In genomic region chr10:96700477-96701099, GRCh38 we compare ENCODE assay signal across 8 cellular contexts. TPM values are rescaled to one million over a fixed set of nuclear protein-coding genes. Genes with fewer than 3 reads are reported as not detected.
DNase-seq lines count a peak whose midpoint lies in the region; ATAC-seq, FAIRE-seq and TF ChIP-seq lines count a peak whose summit lies in the region.

No MANE protein-coding gene starts in this region.

- TF ChIP-seq CTCF in GM12864 (IDR thresholded peaks at IDR 0.05; ENCODE audit: low read depth, low read length, missing control alignments) (no peak), GM20000 (IDR thresholded peaks at IDR 0.05; ENCODE audit: extremely low read depth, missing control alignments) (no peak)

- POLR2A ChIA-PET in activated CD4-positive, alpha-beta memory T cell treated with anti-CD3 and anti-CD28 coated beads, Interleukin-2, amount 10 ng/mL, durations not matched to agents 7 days and 5 days (lab: Charles Lee) = no interaction called here

- no peaks in the 10 kb centered on the region for H3K27me3 Mint-ChIP-seq in dendritic cell treated with granulocyte-macrophage colony-stimulating factor and Interleukin-4, amounts not matched to agents 40 ng/mL and 50 ng/mL, for 4 days
- H3K27me3 Mint-ChIP-seq in activated CD4-positive, alpha-beta memory T cell treated with anti-CD3 and anti-CD28 coated beads, Interleukin-2, amount 10 ng/mL, durations not matched to agents 7 days and 5 days = no peaks in the 10 kb centered on the region

- ATAC-seq in HG03342 (IDR thresholded peaks at IDR 0.05; ENCODE audit: unreplicated experiment) = peak; percentile 83

- H3K4me3 ChIP-seq in GM12864 (ENCODE audit: low read depth, low read length) (peak overlapping the region; percentile 69), small intestine (ENCODE audit: low read depth in 1 of 2, low read length in 2 of 2) (no peak overlapping the region)

- H3K27me3 ChIP-seq in small intestine (ENCODE audit: control insufficient read depth in 2 of 2, insufficient read depth in 2 of 2, low read length in 2 of 2) = no peaks in the 10 kb centered on the region

- intact Hi-C loops in dendritic cell treated with granulocyte-macrophage colony-stimulating factor and Interleukin-4, amounts not matched to agents 40 ng/mL and 50 ng/mL, for 4 days (cut with micrococcal nuclease) = loop anchor here (10.0 kb wide), 1 partner anchor 134 kb away; the partner anchor contains the start of gene LCOR

- H3K27ac ChIP-seq in small intestine (ENCODE audit: low read depth in 1 of 2, low read length in 1 of 2) = peak overlapping the region in 1 of 2 donors; percentile 43

- DNase-seq in GM12864 (ENCODE audit: low read depth) (peak; percentile 68), GM20000 (ENCODE audit: low spot score) (peak; percentile 70), small intestine (no peak)
- DNase-seq in activated CD4-positive, alpha-beta memory T cell treated with anti-CD3 and anti-CD28 coated beads, Interleukin-2, amount 10 ng/mL, durations not matched to agents 7 days and 5 days = no peak
- DNase-seq in activated CD4-positive, alpha-beta T cell treated with anti-CD3 and anti-CD28 coated beads for 48 hours = no peak
- no peak for DNase-seq in central memory CD4-positive, alpha-beta T cell

- no peak for FAIRE-seq in small intestine (lab: Jason Lieb, UNC)

- no peaks in the 10 kb centered on the region for H3K4me1 ChIP-seq in small intestine (ENCODE audit: control insufficient read depth in 2 of 2, insufficient read depth in 1 of 2, low read depth in 1 of 2, low read length in 1 of 2)

- WGBS in small intestine, 3 donors = 77 to 92% (median 84%) methylated on average over 12 of the region's 12 CpGs

- peaks cover 27% of the 10 kb centered on the region for H3K36me3 Mint-ChIP-seq in dendritic cell treated with granulocyte-macrophage colony-stimulating factor and Interleukin-4, amounts not matched to agents 40 ng/mL and 50 ng/mL, for 4 days (ENCODE audit: low read depth)
- H3K36me3 Mint-ChIP-seq in activated CD4-positive, alpha-beta memory T cell treated with anti-CD3 and anti-CD28 coated beads, Interleukin-2, amount 10 ng/mL, durations not matched to agents 7 days and 5 days (ENCODE audit: low read depth) = no peaks in the 10 kb centered on the region

- CTCF ChIA-PET in activated CD4-positive, alpha-beta memory T cell treated with anti-CD3 and anti-CD28 coated beads, Interleukin-2, amount 10 ng/mL, durations not matched to agents 7 days and 5 days (lab: Charles Lee) = no interaction called here

- H3K36me3 ChIP-seq in small intestine (ENCODE audit: control insufficient read depth in 2 of 2, insufficient read depth in 2 of 2, low read length in 2 of 2) = no peaks in the 10 kb centered on the region

- H3K27ac Mint-ChIP-seq in dendritic cell treated with granulocyte-macrophage colony-stimulating factor and Interleukin-4, amounts not matched to agents 40 ng/mL and 50 ng/mL, for 4 days = peak overlapping the region; percentile 80
- H3K27ac Mint-ChIP-seq in activated CD4-positive, alpha-beta memory T cell treated with anti-CD3 and anti-CD28 coated beads, Interleukin-2, amount 10 ng/mL, durations not matched to agents 7 days and 5 days = no peak overlapping the region

- H3K4me1 Mint-ChIP-seq in dendritic cell treated with granulocyte-macrophage colony-stimulating factor and Interleukin-4, amounts not matched to agents 40 ng/mL and 50 ng/mL, for 4 days (ENCODE audit: low read depth) = peaks cover 60% of the 10 kb centered on the region
- H3K4me1 Mint-ChIP-seq in activated CD4-positive, alpha-beta memory T cell treated with anti-CD3 and anti-CD28 coated beads, Interleukin-2, amount 10 ng/mL, durations not matched to agents 7 days and 5 days = peaks cover 10% of the 10 kb centered on the region

- no peaks in the 10 kb centered on the region for H3K9me3 Mint-ChIP-seq in dendritic cell treated with granulocyte-macrophage colony-stimulating factor and Interleukin-4, amounts not matched to agents 40 ng/mL and 50 ng/mL, for 4 days
- H3K9me3 Mint-ChIP-seq in activated CD4-positive, alpha-beta memory T cell treated with anti-CD3 and anti-CD28 coated beads, Interleukin-2, amount 10 ng/mL, durations not matched to agents 7 days and 5 days = no peaks in the 10 kb centered on the region

- H3K9me3 ChIP-seq in small intestine (ENCODE audit: control insufficient read depth, low read depth) = no peaks in the 10 kb centered on the region

- peak overlapping the region; percentile 57 for H3K4me3 Mint-ChIP-seq in dendritic cell treated with granulocyte-macrophage colony-stimulating factor and Interleukin-4, amounts not matched to agents 40 ng/mL and 50 ng/mL, for 4 days
- H3K4me3 Mint-ChIP-seq in activated CD4-positive, alpha-beta memory T cell treated with anti-CD3 and anti-CD28 coated beads, Interleukin-2, amount 10 ng/mL, durations not matched to agents 7 days and 5 days = no peak overlapping the region

RNA-seq across cellular contexts. Expression of gene PIK3AP1, which starts 19.7 kb away (rescaled TPM):
- 1 to 10 TPM; 5.7 to 6.6 TPM for total RNA-seq in activated CD4-positive, alpha-beta memory T cell treated with anti-CD3 and anti-CD28 coated beads, Interleukin-2, amount 10 ng/mL, durations not matched to agents 7 days and 5 days
- 1 to 10 TPM; 5.6 to 9.2 (median 7.4) TPM for polyA plus RNA-seq in small intestine

Comparison
In these comparisons a context has a peak if more than half of its experiments do, and no peak if none do; other contexts are left out.
1. DNase-seq: peak in GM12864 (single experiment) and GM20000 (single experiment); none in activated CD4-positive, alpha-beta memory T cell treated with anti-CD3 and anti-CD28 coated beads, Interleukin-2, amount 10 ng/mL, durations not matched to agents 7 days and 5 days (single experiment), activated CD4-positive, alpha-beta T cell treated with anti-CD3 and anti-CD28 coated beads for 48 hours (single experiment), central memory CD4-positive, alpha-beta T cell (single experiment) and small intestine (single experiment).